In the genomic region with DNA sequence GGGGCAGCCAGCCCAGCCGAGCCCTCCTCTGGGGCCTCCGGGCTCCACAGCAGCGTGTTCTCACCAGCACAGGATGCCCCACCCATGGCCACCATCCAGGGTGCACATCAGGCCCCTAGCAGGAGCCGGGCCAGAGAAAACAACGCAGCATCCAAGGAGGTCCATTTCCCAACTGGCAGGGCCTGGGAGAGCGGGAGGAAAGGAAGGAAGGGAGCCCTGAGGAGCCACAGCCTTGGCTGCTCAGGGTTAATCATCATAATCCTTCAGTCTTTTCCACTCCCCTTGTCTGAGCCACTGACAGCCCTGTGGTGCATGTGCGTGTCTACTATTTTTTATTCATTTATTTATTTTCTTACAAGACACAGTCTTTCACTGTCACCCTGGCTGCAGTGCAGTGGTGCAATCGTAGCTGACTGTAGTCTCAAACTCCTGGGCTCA, we compare ENCODE assay signal across 11 cellular contexts. TPM values are rescaled to one million over a fixed set of nuclear protein-coding genes. Genes with fewer than 3 reads are reported as not detected.
DNase-seq lines count a peak whose midpoint lies in the region; ATAC-seq and TF ChIP-seq lines count a peak whose summit lies in the region.
"Had no signal": no experiment of that assay in that cellular context is flagged by ENCODE, and none has a peak within 500 bp of the region (broad histone marks: within the 10 kb centered on the region; RNA-seq: fewer than 3 reads in every experiment).

No MANE protein-coding gene starts in this region.

- DNase-seq in AG08395 (ENCODE audit: low spot score): peak; percentile 80
- peak in 2 of 3 donors; percentile 23 to 67 for DNase-seq in Peyer's patch
- peak; percentile 98 for DNase-seq in fibroblast of pulmonary artery (ENCODE audit: low read depth)
- DNase-seq in osteoblast (ENCODE audit: insufficient read length, low spot score, missing footprints): peak; percentile 92
- no peak for DNase-seq in NOMO-1 (lab: John Stamatoyannopoulos, UW; ENCODE audit: unreplicated experiment in 2 of 2)
- DNase-seq in superior temporal gyrus (ENCODE audit: extremely low spot score): no peak
- DNase-seq in activated T-cell treated with anti-CD3 and anti-CD28 coated beads for 4 hours: no peak
- DNase-seq: activated CD8-positive, alpha-beta memory T cell treated with anti-CD3 and anti-CD28 coated beads, Interleukin-2, amount 10 ng/mL, durations not matched to agents 7 days and 5 days; NCI-H1436 treated with DMSO at 0.1 percent for 48 hours had no signal

- H3K27ac ChIP-seq in Peyer's patch (peak overlapping the region in 2 of 4 donors; percentile 13 to 49), osteoblast (ENCODE audit: low read depth, low read length) (peak overlapping the region; percentile 89)
- H3K27ac ChIP-seq: BLaER1 had no signal

- H3K4me3 ChIP-seq in Peyer's patch (no peak overlapping the region), fibroblast of pulmonary artery (replicated peaks; ENCODE audit: low read depth, low read length) (peak overlapping the region; percentile 19), osteoblast (ENCODE audit: insufficient read depth, low read length) (peak overlapping the region; percentile 35)
- H3K4me3 ChIP-seq: BLaER1 had no signal

- no peaks in the 10 kb centered on the region for H3K4me1 ChIP-seq in Peyer's patch
- H3K4me1 ChIP-seq in osteoblast (ENCODE audit: insufficient read depth, low read length): peaks cover 40% of the 10 kb centered on the region

- no peaks in the 10 kb centered on the region for H3K79me2 ChIP-seq in osteoblast (ENCODE audit: insufficient read depth, low read length)

- H3K27me3 ChIP-seq in Peyer's patch: peaks cover 0 to 9% of the 10 kb centered on the region in 2 donors
- H3K27me3 ChIP-seq in osteoblast (ENCODE audit: insufficient read depth, low read length): no peaks in the 10 kb centered on the region
- H3K27me3 ChIP-seq: BLaER1 had no signal

- ATAC-seq in HG03460 (IDR thresholded peaks at IDR 0.05; ENCODE audit: unreplicated experiment): no peak
- ATAC-seq: activated CD8-positive, alpha-beta memory T cell treated with anti-CD3 and anti-CD28 coated beads, Interleukin-2, amount 10 ng/mL, durations not matched to agents 7 days and 5 days had no signal

- peak overlapping the region; percentile 30 for H3K4me2 ChIP-seq in osteoblast (ENCODE audit: insufficient read depth, low read length)
- H3K4me2 ChIP-seq: BLaER1 had no signal

- TF ChIP-seq POLR2A in Peyer's patch (IDR thresholded peaks at IDR 0.05): no peak

- H3K9me3 ChIP-seq in Peyer's patch (no peaks in the 10 kb centered on the region), osteoblast (ENCODE audit: low read depth, low read length) (no peaks in the 10 kb centered on the region)
- H3K9me3 ChIP-seq: BLaER1 had no signal

- H3K36me3 ChIP-seq in Peyer's patch (no peaks in the 10 kb centered on the region), osteoblast (ENCODE audit: insufficient read depth, low read length) (no peaks in the 10 kb centered on the region)
- H3K36me3 ChIP-seq: BLaER1 had no signal

- H4K20me1 ChIP-seq in osteoblast (ENCODE audit: insufficient read depth, low read length): peaks cover 3% of the 10 kb centered on the region
- H4K20me1 ChIP-seq: BLaER1 had no signal

- no peak for TF ChIP-seq CTCF in Peyer's patch (IDR thresholded peaks at IDR 0.05)
- TF ChIP-seq CTCF in fibroblast of pulmonary artery (IDR thresholded peaks at IDR 0.05; ENCODE audit: low read length, missing control alignments): no peak
- no peak for TF ChIP-seq CTCF in osteoblast (IDR thresholded peaks at IDR 0.05; ENCODE audit: extremely low read depth, low read depth, low read length)

- no peak overlapping the region for H2AFZ ChIP-seq in osteoblast (ENCODE audit: low read length)

RNA-seq across cellular contexts. Expression of a gene that starts 3.6 kb away (rescaled TPM):
- 10 to 100 TPM in 2 of 4 donors, 1 to 10 TPM in 2; 4.0 to 12.4 (median 8.9) TPM for total RNA-seq in Peyer's patch
- total RNA-seq in osteoblast: 17.1 and 19.2 TPM in 2 replicates
- total RNA-seq: activated CD8-positive, alpha-beta memory T cell treated with anti-CD3 and anti-CD28 coated beads, Interleukin-2, amount 10 ng/mL, durations not matched to agents 7 days and 5 days had no signal

RNA-seq across cellular contexts. Expression of a gene that starts 57.7 kb away (rescaled TPM):
- 10 to 100 TPM in 3 of 4 donors, 1 to 10 TPM in 1; 7.4 to 31.5 (median 20.3) TPM for total RNA-seq in Peyer's patch
- total RNA-seq in osteoblast: 8.7 and 12.1 TPM in 2 replicates

Comparison
In these comparisons a context has a peak if more than half of its experiments do, and no peak if none do; other contexts are left out.
1. DNase-seq: peak in AG08395 (single experiment), Peyer's patch (2 of 3), fibroblast of pulmonary artery (single experiment) and osteoblast (single experiment); none in NOMO-1 (0 of 2), superior temporal gyrus (single experiment) and activated T-cell treated with anti-CD3 and anti-CD28 coated beads for 4 hours (single experiment).
2. H3K4me3 ChIP-seq: peak in fibroblast of pulmonary artery (single experiment) and osteoblast (single experiment); none in Peyer's patch (0 of 4).